8 cellular contexts compared by ENCODE assay signal in genomic region chr2:101328474-101329007, GRCh38. TPM values are rescaled to one million over a fixed set of nuclear protein-coding genes. Genes with fewer than 3 reads are reported as not detected.
DNase-seq lines count a peak whose midpoint lies in the region; ATAC-seq, FAIRE-seq and TF ChIP-seq lines count a peak whose summit lies in the region.

No MANE protein-coding gene starts in this region.

- peak overlapping the region; percentile 65 for H3K4me2 ChIP-seq in astrocyte (ENCODE audit: low read length)

- H3K9me3 Mint-ChIP-seq in astrocyte (ENCODE audit: unreplicated experiment), result no peaks in the 10 kb centered on the region

- H3K27me3 ChIP-seq in astrocyte (ENCODE audit: insufficient read depth, low read length), result no peaks in the 10 kb centered on the region

- H2AFZ ChIP-seq in astrocyte (ENCODE audit: low read depth, low read length), result peak overlapping the region; percentile 72

- no peaks in the 10 kb centered on the region for H3K27me3 Mint-ChIP-seq in astrocyte (ENCODE audit: low read depth, unreplicated experiment)

- no peaks in the 10 kb centered on the region for H3K9me3 ChIP-seq in astrocyte (ENCODE audit: insufficient read depth, low read depth, low read length)

- no peak overlapping the region for H3K4me3 ChIP-seq in astrocyte (ENCODE audit: insufficient read depth, low read depth, low read length)

- no peak overlapping the region for H3K9ac ChIP-seq in astrocyte (ENCODE audit: low read length)

- H3K36me3 Mint-ChIP-seq in astrocyte (ENCODE audit: low read depth, unreplicated experiment), result no peaks in the 10 kb centered on the region

- DNase-seq in KG1 (lab: John Stamatoyannopoulos, UW) (peak; percentile 82), astrocyte (ENCODE audit: low read depth) (peak; percentile 82), myocyte (ENCODE audit: low read depth) (peak; percentile 23), occipital lobe (lab: John Stamatoyannopoulos, UW) (no peak), inferior parietal cortex (ENCODE audit: extremely low spot score) (no peak)

- no peaks in the 10 kb centered on the region for H3K36me3 ChIP-seq in astrocyte (ENCODE audit: insufficient read depth, low read length)

- peaks cover 20% of the 10 kb centered on the region for H3K4me1 ChIP-seq in astrocyte (ENCODE audit: insufficient read depth, low read length)

- ATAC-seq in GM18511 (IDR thresholded peaks at IDR 0.05; ENCODE audit: unreplicated experiment), result peak; percentile 41
- ATAC-seq in GM18858 (IDR thresholded peaks at IDR 0.05; ENCODE audit: unreplicated experiment), result no peak
- ATAC-seq in HG02798 (IDR thresholded peaks at IDR 0.05; ENCODE audit: poor library complexity, unreplicated experiment), result no peak

- H3K27ac Mint-ChIP-seq in astrocyte (ENCODE audit: unreplicated experiment), result no peak overlapping the region

- H3K4me3 Mint-ChIP-seq in astrocyte (ENCODE audit: unreplicated experiment), result no peak overlapping the region

- peak overlapping the region; percentile 28 for H3K27ac ChIP-seq in astrocyte (ENCODE audit: low read depth, low read length)

- peak; percentile 32 for FAIRE-seq in astrocyte (lab: Jason Lieb, UNC)

- H3K79me2 ChIP-seq in astrocyte (ENCODE audit: insufficient read depth, low read length), result no peaks in the 10 kb centered on the region

- no peak for TF ChIP-seq CTCF in astrocyte (IDR thresholded peaks at IDR 0.05; ENCODE audit: insufficient read depth, low read depth, low read length)

- H3K4me1 Mint-ChIP-seq in astrocyte (ENCODE audit: low read depth, unreplicated experiment), result peaks cover 16% of the 10 kb centered on the region

- H4K20me1 ChIP-seq in astrocyte (ENCODE audit: insufficient read depth, low read length), result no peaks in the 10 kb centered on the region

RNA-seq across cellular contexts. Expression of gene RNF149, which starts 20.0 kb away (rescaled TPM):
- total RNA-seq in astrocyte (36.4 and 37.7 TPM in 2 replicates), myocyte (32.3 and 40.8 TPM in 2 replicates), occipital lobe (55.8 TPM)
- 22.3 TPM for polyA plus RNA-seq in myocyte (2012)

RNA-seq across cellular contexts. Expression of gene CREG2, which starts 58.8 kb away (rescaled TPM):
- total RNA-seq in astrocyte, result 0.11 TPM in 1 of 2 replicates, not detected in the other
- 1.5 and 6.9 TPM in 2 replicates for total RNA-seq in myocyte
- 0.62 TPM for polyA plus RNA-seq in myocyte (2012)
- 4.8 TPM for total RNA-seq in occipital lobe

Comparison
In these comparisons a context has a peak if more than half of its experiments do, and no peak if none do; other contexts are left out.
1. DNase-seq: peak in KG1 (single experiment), astrocyte (single experiment) and myocyte (single experiment); none in occipital lobe (single experiment) and inferior parietal cortex (single experiment).